Comparison of ENCODE assay signal across 17 cellular contexts in genomic region chr1:111364690-111365089, GRCh38.
DNase-seq lines count a peak whose midpoint lies in the region; ATAC-seq, FAIRE-seq and TF ChIP-seq lines count a peak whose summit lies in the region.
"Had no signal": no experiment of that assay in that cellular context is flagged by ENCODE, and none has a peak within 500 bp of the region (broad histone marks: within the 10 kb centered on the region; RNA-seq: fewer than 3 reads in every experiment).

No MANE protein-coding gene starts in this region.

- WGBS in HepG2 (ENCODE audit: low lambda C conversion rate) = 51% methylated on average over 4 of the region's 4 CpGs
- WGBS in right lobe of liver (ENCODE audit: insufficient coverage, low coverage, low lambda C conversion rate, missing lambda C conversion rate) = 40% methylated on average over 4 of the region's 4 CpGs

- no peaks in the 10 kb centered on the region for H3K79me2 ChIP-seq in HepG2 (ENCODE audit: insufficient read depth, low read length)

- H3K4me2 ChIP-seq in HepG2 (ENCODE audit: low read depth, low read length) = no peak overlapping the region

- H3K9me3 Mint-ChIP-seq in natural killer cell treated with Interleukin-12 subunit alpha and Interleukin-12 subunit beta and Interleukin-15 and Interleukin-18, amount 100 ng/mL, for 72 hours = no peaks in the 10 kb centered on the region
- no peaks in the 10 kb centered on the region for H3K9me3 Mint-ChIP-seq in CD4-positive, alpha-beta T cell
- H3K9me3 Mint-ChIP-seq: stimulated activated naive CD8-positive, alpha-beta T cell treated with anti-CD3 and anti-CD28 coated beads, Interleukin-15, amount 100 ng/mL, for 72 hours had no signal

- no peaks in the 10 kb centered on the region for H3K36me3 Mint-ChIP-seq in natural killer cell treated with Interleukin-12 subunit alpha and Interleukin-12 subunit beta and Interleukin-15 and Interleukin-18, amount 100 ng/mL, for 72 hours
- H3K36me3 Mint-ChIP-seq in CD4-positive, alpha-beta T cell (ENCODE audit: low read depth) = no peaks in the 10 kb centered on the region

- H3K4me1 ChIP-seq in HepG2 (ENCODE audit: insufficient read depth, low read length) (peaks cover 26% of the 10 kb centered on the region), right lobe of liver (no peaks in the 10 kb centered on the region), adipocyte (ENCODE audit: control insufficient read depth, insufficient read depth, low read length) (peaks cover 11% of the 10 kb centered on the region), iPS-20b (ENCODE audit: insufficient read depth, low read length) (peaks cover 10% of the 10 kb centered on the region; the same call in 1 of the 2 replicates)
- H3K4me1 ChIP-seq: spleen had no signal

- H3K36me3 ChIP-seq in HepG2 (replicated peaks in 1 of 2; ENCODE audit: control insufficient read depth in 1 of 2, insufficient read depth in 2 of 2, low read length in 2 of 2) = no peaks in the 10 kb centered on the region
- H3K36me3 ChIP-seq in right lobe of liver = no peaks in the 10 kb centered on the region
- H3K36me3 ChIP-seq in adipocyte (ENCODE audit: control insufficient read depth, insufficient read depth, low read length, severe bottlenecking) = no peaks in the 10 kb centered on the region
- no peaks in the 10 kb centered on the region for H3K36me3 ChIP-seq in iPS-20b (ENCODE audit: insufficient read depth, low read depth, low read length)
- H3K36me3 ChIP-seq: HAP-1, SJSA1, spleen had no signal

- H3K9ac ChIP-seq in HepG2 (ENCODE audit: insufficient read depth, low read depth, low read length) = peak overlapping the region; percentile 22; the same call in 1 of the 2 replicates
- no peak overlapping the region for H3K9ac ChIP-seq in adipocyte (ENCODE audit: low read length)
- peak overlapping the region; percentile 74; the same call in 1 of the 2 replicates for H3K9ac ChIP-seq in iPS-20b (ENCODE audit: low read depth, low read length)

- H3K27ac ChIP-seq in HepG2 (ENCODE audit: extremely low read length, insufficient read depth, low read length) (no peak overlapping the region), right lobe of liver (no peak overlapping the region), iPS-20b (ENCODE audit: low read length) (peak overlapping the region; percentile 10), dorsolateral prefrontal cortex (no peak overlapping the region)
- no peak overlapping the region for H3K27ac ChIP-seq in CD4-positive, alpha-beta T cell (ENCODE audit: low read depth, low read length)
- H3K27ac ChIP-seq: SJSA1, spleen had no signal

- in situ Hi-C loops in HepG2 (cut with HindIII; ENCODE audit: extremely low pct_ligation_motif_present, low pct_unique_long_range_greater_than_20kb) = no loop called here

- no TSS peak for BruUV-seq in HepG2 (replicated peaks; lab: Mats Ljungman, UMichigan)

- intact Hi-C loops in HepG2 (cut with micrococcal nuclease; ENCODE audit: unreplicated experiment) = no loop called here
- intact Hi-C loops in right lobe of liver (cut with DNase I) = no loop called here
- intact Hi-C loops in dorsolateral prefrontal cortex (cut with DNase I) = no loop called here
- intact Hi-C loops in CD4-positive, alpha-beta T cell (cut with DNase I, micrococcal nuclease) = loop anchor here in 1 of 2 experiments (5.0 kb wide), 1 partner anchor 47 kb away; no protein-coding TSS in a partner anchor

- POLR2A ChIA-PET in HepG2 (lab: Yijun Ruan, JAX) = no interaction called here
- POLR2A ChIA-PET in CD4-positive, alpha-beta T cell (lab: Charles Lee) = interaction anchor here (0.8 kb wide), 1 partner anchor 14 kb away, joined by 4 read pairs; no protein-coding TSS in a partner anchor

- TF ChIP-seq POLR2A in HepG2 (IDR thresholded peaks at IDR 0.05; ENCODE audit: insufficient read depth in 1 of 2, low read depth in 2 of 2, low read length in 2 of 2) = no peak
- no peak for TF ChIP-seq POLR2A in right lobe of liver (IDR thresholded peaks at IDR 0.05)

- no peak overlapping the region for H3K27ac Mint-ChIP-seq in natural killer cell treated with Interleukin-12 subunit alpha and Interleukin-12 subunit beta and Interleukin-15 and Interleukin-18, amount 100 ng/mL, for 72 hours
- no peak overlapping the region for H3K27ac Mint-ChIP-seq in CD4-positive, alpha-beta T cell
- H3K27ac Mint-ChIP-seq: activated CD8-positive, alpha-beta T cell treated with anti-CD3 and anti-CD28 coated beads, Interleukin-2, amount 10 ng/mL, durations not matched to agents 7 days and 5 days; stimulated activated naive CD8-positive, alpha-beta T cell treated with anti-CD3 and anti-CD28 coated beads, Interleukin-15, amount 100 ng/mL, for 72 hours had no signal

- TF ChIP-seq RAD21 in HepG2 (CRISPR knock-in tag; IDR thresholded peaks at IDR 0.05) = no peak

- H3K9me3 ChIP-seq in HepG2 (ENCODE audit: low read length) (no peaks in the 10 kb centered on the region), right lobe of liver (no peaks in the 10 kb centered on the region), adipocyte (ENCODE audit: control insufficient read depth, low read length) (no peaks in the 10 kb centered on the region), iPS-20b (ENCODE audit: insufficient read depth, low read depth, low read length) (no peaks in the 10 kb centered on the region)
- H3K9me3 ChIP-seq in CD4-positive, alpha-beta T cell (ENCODE audit: control insufficient read depth, low read length) = no peaks in the 10 kb centered on the region
- H3K9me3 ChIP-seq: HAP-1, SJSA1, spleen had no signal

- H3K27me3 Mint-ChIP-seq in natural killer cell treated with Interleukin-12 subunit alpha and Interleukin-12 subunit beta and Interleukin-15 and Interleukin-18, amount 100 ng/mL, for 72 hours = peaks cover 28 to 45% of the 10 kb centered on the region in 2 donors
- peaks cover 17% of the 10 kb centered on the region for H3K27me3 Mint-ChIP-seq in CD4-positive, alpha-beta T cell

- no peaks in the 10 kb centered on the region for H3K4me1 Mint-ChIP-seq in natural killer cell treated with Interleukin-12 subunit alpha and Interleukin-12 subunit beta and Interleukin-15 and Interleukin-18, amount 100 ng/mL, for 72 hours (ENCODE audit: low read depth in 2 of 2)
- H3K4me1 Mint-ChIP-seq in CD4-positive, alpha-beta T cell (ENCODE audit: low read depth) = no peaks in the 10 kb centered on the region
- H3K4me1 Mint-ChIP-seq: stimulated activated naive CD8-positive, alpha-beta T cell treated with anti-CD3 and anti-CD28 coated beads, Interleukin-15, amount 100 ng/mL, for 72 hours had no signal

- no peak overlapping the region for H2AFZ ChIP-seq in HepG2 (ENCODE audit: low read length)

- H4K20me1 ChIP-seq in HepG2 (ENCODE audit: insufficient read depth, low read length) = no peaks in the 10 kb centered on the region

- ATAC-seq in HepG2 = no peak
- ATAC-seq in right lobe of liver = no peak
- no peak for ATAC-seq in natural killer cell treated with Interleukin-12 subunit alpha and Interleukin-12 subunit beta and Interleukin-15 and Interleukin-18, amount 100 ng/mL, for 72 hours
- no peak for ATAC-seq in CD4-positive, alpha-beta T cell (ENCODE audit: poor library complexity)
- ATAC-seq: activated CD8-positive, alpha-beta T cell treated with anti-CD3 and anti-CD28 coated beads, Interleukin-2, amount 10 ng/mL, durations not matched to agents 7 days and 5 days; stimulated activated naive CD8-positive, alpha-beta T cell treated with anti-CD3 and anti-CD28 coated beads, Interleukin-15, amount 100 ng/mL, for 72 hours had no signal

- FAIRE-seq in HepG2 (lab: Jason Lieb, UNC) = no peak

- H3K4me3 ChIP-seq in HepG2 (replicated peaks in 1 of 3; ENCODE audit: insufficient read depth in 1 of 3, low read depth in 2 of 3, low read length in 3 of 3) = no peak overlapping the region
- H3K4me3 ChIP-seq in right lobe of liver = no peak overlapping the region
- no peak overlapping the region for H3K4me3 ChIP-seq in adipocyte (ENCODE audit: low read length)
- H3K4me3 ChIP-seq in iPS-20b (ENCODE audit: low read length) = no peak overlapping the region
- no peak overlapping the region for H3K4me3 ChIP-seq in dorsolateral prefrontal cortex
- H3K4me3 ChIP-seq: HAP-1, SJSA1, spleen had no signal

- TF ChIP-seq EP300 in HepG2 (IDR thresholded peaks at IDR 0.05; ENCODE audit: low read depth in 2 of 2, low read length in 2 of 2) = no peak
- no peak for TF ChIP-seq EP300 in HepG2 (CRISPR knock-in tag; IDR thresholded peaks at IDR 0.05; ENCODE audit: borderline replicate concordance)

- peak; percentile 8 for DNase-seq in HepG2 (ENCODE audit: low spot score)
- no peak for DNase-seq in right lobe of liver
- peak; percentile 21 for DNase-seq in adipocyte (ENCODE audit: low read depth)
- DNase-seq in dorsolateral prefrontal cortex = no peak
- no peak for DNase-seq in natural killer cell treated with Interleukin-12 subunit alpha and Interleukin-12 subunit beta and Interleukin-15 and Interleukin-18, amount 100 ng/mL, for 72 hours (ENCODE audit: low spot score)
- DNase-seq in CD4-positive, alpha-beta T cell = no peak
- no peak for DNase-seq in NCI-H1092 treated with DMSO at 0.1 percent for 48 hours (lab: John Stamatoyannopoulos, UW)
- DNase-seq: activated CD8-positive, alpha-beta T cell treated with anti-CD3 and anti-CD28 coated beads, Interleukin-2, amount 10 ng/mL, durations not matched to agents 7 days and 5 days; anterior cingulate cortex; DMS 273 treated with DMSO at 0.1 percent for 48 hours; NCI-H2081 treated with DMSO at 0.1 percent for 48 hours; occipital lobe; spleen; stimulated activated naive CD8-positive, alpha-beta T cell treated with anti-CD3 and anti-CD28 coated beads, Interleukin-15, amount 100 ng/mL, for 72 hours had no signal

- no peaks in the 10 kb centered on the region for H3K27me3 ChIP-seq in HepG2 (ENCODE audit: control insufficient read depth in 1 of 2, insufficient read depth in 2 of 2, low read length in 2 of 2)
- no peaks in the 10 kb centered on the region for H3K27me3 ChIP-seq in right lobe of liver
- H3K27me3 ChIP-seq in adipocyte (replicated peaks; ENCODE audit: control insufficient read depth, insufficient read depth, low read length) = peaks cover 3% of the 10 kb centered on the region
- no peaks in the 10 kb centered on the region for H3K27me3 ChIP-seq in iPS-20b (ENCODE audit: insufficient read depth, low read length)
- peaks cover 0 to 29% (median 4%) of the 10 kb centered on the region in 45 donors for H3K27me3 ChIP-seq in dorsolateral prefrontal cortex
- peaks cover 14% of the 10 kb centered on the region for H3K27me3 ChIP-seq in CD4-positive, alpha-beta T cell (ENCODE audit: control insufficient read depth, insufficient read depth, low read length)
- H3K27me3 ChIP-seq: SJSA1 had no signal

- CTCF ChIA-PET in HepG2 (lab: Yijun Ruan, JAX; ENCODE audit: low intra/inter-chr PET ratio, low total read pairs) = no interaction called here
- CTCF ChIA-PET in CD4-positive, alpha-beta T cell (lab: Charles Lee) = no interaction called here

- no peak overlapping the region for H3K4me3 Mint-ChIP-seq in natural killer cell treated with Interleukin-12 subunit alpha and Interleukin-12 subunit beta and Interleukin-15 and Interleukin-18, amount 100 ng/mL, for 72 hours
- no peak overlapping the region for H3K4me3 Mint-ChIP-seq in CD4-positive, alpha-beta T cell
- H3K4me3 Mint-ChIP-seq: activated CD8-positive, alpha-beta T cell treated with anti-CD3 and anti-CD28 coated beads, Interleukin-2, amount 10 ng/mL, durations not matched to agents 7 days and 5 days; stimulated activated naive CD8-positive, alpha-beta T cell treated with anti-CD3 and anti-CD28 coated beads, Interleukin-15, amount 100 ng/mL, for 72 hours had no signal

- no peak for TF ChIP-seq CTCF in HepG2 (CRISPR knock-in tag; IDR thresholded peaks at IDR 0.05)
- no peak for TF ChIP-seq CTCF in right lobe of liver (IDR thresholded peaks at IDR 0.05)
- TF ChIP-seq CTCF in dorsolateral prefrontal cortex (IDR thresholded peaks at IDR 0.05 in 54 of 56, conservative IDR thresholded peaks at IDR 0.05 in 2 of 56; ENCODE audit: low read depth in 1 of 56, partially characterized antibody in 56 of 56) = no peak
- TF ChIP-seq CTCF in CD4-positive, alpha-beta T cell (IDR thresholded peaks at IDR 0.05) = no peak

Comparison
In these comparisons a context has a peak if more than half of its experiments do, and no peak if none do; other contexts are left out.
1. DNase-seq: peak in HepG2 (single experiment) and adipocyte (single experiment); none in right lobe of liver (0 of 3), dorsolateral prefrontal cortex (0 of 10), natural killer cell treated with Interleukin-12 subunit alpha and Interleukin-12 subunit beta and Interleukin-15 and Interleukin-18, amount 100 ng/mL, for 72 hours (single experiment), CD4-positive, alpha-beta T cell (0 of 10) and NCI-H1092 treated with DMSO at 0.1 percent for 48 hours (single experiment).